In genomic region chr10:15245530-15245929, GRCh38 we compare ENCODE assay signal across 8 cellular contexts.
A peak's percentile ranks its signal among the peaks of the same experiment; 100 is the strongest.
DNase-seq lines count a peak whose midpoint lies in the region; ATAC-seq and TF ChIP-seq lines count a peak whose summit lies in the region.

No MANE protein-coding gene starts in this region.

- DNase-seq in D341Med (ENCODE audit: low spot score): peak; percentile 54
- DNase-seq in HEK293T (ENCODE audit: extremely low spot score): peak; percentile 27
- DNase-seq in WERI-Rb-1: no peak
- DNase-seq in kidney epithelial cell (ENCODE audit: low read depth): no peak
- DNase-seq in NOMO-1 treated with DMSO at 0.1 percent for 48 hours (lab: John Stamatoyannopoulos, UW; ENCODE audit: unreplicated experiment): no peak
- DNase-seq in DMS114 treated with DMSO at 0.1 percent for 48 hours (lab: John Stamatoyannopoulos, UW; ENCODE audit: unreplicated experiment): no peak
- no peak for DNase-seq in MV-4-11 (lab: John Stamatoyannopoulos, UW)

- H3K4me3 ChIP-seq in WERI-Rb-1 (ENCODE audit: low read depth, low read length): no peak overlapping the region
- no peak overlapping the region for H3K4me3 ChIP-seq in kidney epithelial cell (ENCODE audit: low read depth, low read length)

- peak; percentile 35 for TF ChIP-seq CTCF in WERI-Rb-1 (IDR thresholded peaks at IDR 0.05; ENCODE audit: low read depth, low read length)
- TF ChIP-seq CTCF in kidney epithelial cell (IDR thresholded peaks at IDR 0.05; ENCODE audit: insufficient read depth, low read length, poor library complexity, severe bottlenecking): peak; percentile 28

- H3K36me3 ChIP-seq in WERI-Rb-1 (no peaks in the 10 kb centered on the region), kidney epithelial cell (ENCODE audit: control insufficient read depth, insufficient read depth, low read length) (peaks cover 1% of the 10 kb centered on the region)

- H3K27me3 ChIP-seq in WERI-Rb-1 (ENCODE audit: insufficient read depth, low read depth, severe bottlenecking) (no peaks in the 10 kb centered on the region), kidney epithelial cell (ENCODE audit: control insufficient read depth, insufficient read depth, low read length) (no peaks in the 10 kb centered on the region)

- CTCF ChIA-PET in HEK293T (lab: Yijun Ruan, JAX): interaction anchor here (1.0 to 1.3 kb wide), 2 partner anchors 34 to 475 kb away, joined by 3 to 5 read pairs; partner anchors contain the start of gene ITGA8

- no peak for ATAC-seq in GM21825 (IDR thresholded peaks at IDR 0.05; ENCODE audit: unreplicated experiment)

- H3K27ac ChIP-seq in WERI-Rb-1: no peak overlapping the region

- H3K9me3 ChIP-seq in WERI-Rb-1 (ENCODE audit: severe bottlenecking): no peaks in the 10 kb centered on the region

- POLR2A ChIA-PET in HEK293T (lab: Yijun Ruan, JAX): no interaction called here

TF ChIP-seq in HEK293T, 16 proteins besides CTCF, POLR2A, EP300 and RAD21:
- TF ChIP-seq TARDBP (IDR thresholded peaks at IDR 0.05) (no peak), FOXM1 (IDR thresholded peaks at IDR 0.05; ENCODE audit: borderline replicate concordance) (no peak), ARNT (IDR thresholded peaks at IDR 0.05) (no peak), PKNOX1 (IDR thresholded peaks at IDR 0.05) (no peak), SP1 (IDR thresholded peaks at IDR 0.05) (no peak), SUZ12 (IDR thresholded peaks at IDR 0.05) (no peak), ZNF384 (IDR thresholded peaks at IDR 0.05) (no peak), BHLHE40 (IDR thresholded peaks at IDR 0.05; ENCODE audit: borderline replicate concordance) (no peak), CTBP1 (IDR thresholded peaks at IDR 0.05; ENCODE audit: borderline replicate concordance) (no peak), HDGF (IDR thresholded peaks at IDR 0.05; ENCODE audit: borderline replicate concordance) (no peak), FOXA1 (IDR thresholded peaks at IDR 0.05) (no peak), ELF4 (IDR thresholded peaks at IDR 0.05) (no peak), L3MBTL2 (conservative IDR thresholded peaks at IDR 0.05) (no peak), NFRKB (IDR thresholded peaks at IDR 0.05) (no peak), LEF1 (IDR thresholded peaks at IDR 0.05; ENCODE audit: borderline replicate concordance) (no peak), FOXK2 (IDR thresholded peaks at IDR 0.05) (no peak)
TF ChIP-seq in HEK293T: peak in this region for 0.

Comparison
In these comparisons a context has a peak if more than half of its experiments do, and no peak if none do; other contexts are left out.
1. DNase-seq: peak in D341Med (single experiment) and HEK293T (single experiment); none in WERI-Rb-1 (single experiment), kidney epithelial cell (single experiment), NOMO-1 treated with DMSO at 0.1 percent for 48 hours (single experiment), DMS114 treated with DMSO at 0.1 percent for 48 hours (single experiment) and MV-4-11 (single experiment).